8 cellular contexts compared by ENCODE assay signal in the genomic region with DNA sequence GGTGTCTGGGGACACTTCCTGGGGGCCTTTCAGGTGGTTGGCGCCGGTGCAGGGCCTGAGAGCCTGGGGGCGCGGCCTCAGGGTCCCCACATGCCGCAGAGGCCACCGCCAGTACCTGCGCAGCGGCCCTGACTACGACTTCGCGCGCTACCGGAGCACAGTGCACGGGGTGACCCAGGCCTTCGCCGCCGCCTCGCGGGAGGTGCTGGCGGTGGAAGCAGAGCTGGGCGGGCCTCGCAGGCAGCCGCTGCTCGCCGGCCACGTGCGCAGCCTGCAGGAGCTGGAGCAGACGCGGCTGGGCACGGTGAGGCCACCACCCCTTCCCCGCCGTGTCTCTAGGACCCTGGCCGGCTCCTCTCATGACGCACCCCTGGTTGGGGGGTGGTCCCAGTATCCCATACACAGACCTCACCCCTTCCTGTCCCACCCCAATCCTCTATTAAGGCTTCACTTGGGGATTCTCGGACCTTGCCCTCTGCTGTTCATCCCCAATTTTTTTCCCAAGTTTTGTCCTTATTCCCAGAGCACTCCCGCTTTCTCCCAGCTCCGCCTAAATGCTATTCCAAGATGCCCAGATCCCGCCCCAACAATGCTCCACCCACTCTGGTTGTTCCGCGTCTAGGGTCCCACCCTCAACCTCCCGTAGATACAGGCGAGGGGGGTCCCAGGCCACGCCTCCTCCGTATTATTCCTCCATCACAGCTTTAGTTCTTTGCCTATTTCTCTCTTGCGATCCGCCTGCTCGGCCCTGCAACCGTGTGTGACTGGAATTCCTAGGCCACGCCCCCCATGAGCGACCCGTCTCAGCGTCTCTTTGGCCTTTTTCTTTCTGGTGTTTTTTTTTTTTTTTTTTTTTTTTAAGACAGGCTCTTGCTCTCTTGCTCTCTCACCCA. TPM values are rescaled to one million over a fixed set of nuclear protein-coding genes. Genes with fewer than 3 reads are reported as not detected.
DNase-seq lines count a peak whose midpoint lies in the region; ATAC-seq lines count a peak whose summit lies in the region.

No MANE protein-coding gene starts in this region.

- peak overlapping the region; percentile 6 for H3K14ac ChIP-seq in trophoblast cell (ENCODE audit: low read length)

- peak overlapping the region; percentile 16 for H2AK5ac ChIP-seq in trophoblast cell (ENCODE audit: low read length)

- H3K18ac ChIP-seq in trophoblast cell (ENCODE audit: low read length) = peak overlapping the region; percentile 43

- peak overlapping the region; percentile 84 for H3K4me3 ChIP-seq in trophoblast cell (ENCODE audit: low read depth, low read length)

- ATAC-seq in GM21367 (IDR thresholded peaks at IDR 0.05; ENCODE audit: unreplicated experiment) (peak; percentile 25), Right ventricle myocardium superior (ENCODE audit: poor library complexity) (peak; percentile 76), HG02588 (IDR thresholded peaks at IDR 0.05; ENCODE audit: unreplicated experiment) (no peak)

- peaks cover 6% of the 10 kb centered on the region for H3K79me2 ChIP-seq in trophoblast cell (ENCODE audit: control insufficient read depth, insufficient read depth, low read length, poor library complexity)

- H2BK5ac ChIP-seq in trophoblast cell (ENCODE audit: low read depth, low read length, poor library complexity) = peak overlapping the region; percentile 26

- H4K91ac ChIP-seq in trophoblast cell (ENCODE audit: low read depth, low read length) = peak overlapping the region; percentile 22

- peak overlapping the region; percentile 94 for H3K27ac ChIP-seq in trophoblast cell (ENCODE audit: low read depth, low read length)

- H3K4me1 ChIP-seq in trophoblast cell (ENCODE audit: control insufficient read depth in 1 of 2, insufficient read depth in 2 of 2, low read length in 2 of 2) = peaks cover 8 to 17% of the 10 kb centered on the region in 2 experiments

- H2BK12ac ChIP-seq in trophoblast cell (ENCODE audit: low read length) = no peak overlapping the region

- DNase-seq in DMS 273 treated with DMSO at 0.1 percent for 48 hours (lab: John Stamatoyannopoulos, UW) (peak; percentile 43), HT1080 (ENCODE audit: low read depth) (peak; percentile 61), RPMI7951 (ENCODE audit: low read depth) (peak; percentile 64), Right ventricle myocardium superior (peak; percentile 79), trophoblast cell (peak; percentile 80 to 83)
- DNase-seq in activated naive CD4-positive, alpha-beta T cell treated with anti-CD3 and anti-CD28 coated beads, Interleukin-2, amount 50 U/mL, for 16 hours = peak; percentile 74

- H3K79me1 ChIP-seq in trophoblast cell (ENCODE audit: low read length) = peaks cover 16% of the 10 kb centered on the region

- H3K9ac ChIP-seq in trophoblast cell (ENCODE audit: low read length) = peak overlapping the region; percentile 64

- peak overlapping the region; percentile 38 for H2AFZ ChIP-seq in trophoblast cell (ENCODE audit: insufficient read depth, low read length, poor library complexity)

- H2BK120ac ChIP-seq in trophoblast cell (ENCODE audit: insufficient read depth, low read length, poor library complexity) = peak overlapping the region; percentile 47

- peaks cover 4 to 6% of the 10 kb centered on the region in 2 experiments for H3K36me3 ChIP-seq in trophoblast cell (ENCODE audit: control insufficient read depth in 1 of 2, insufficient read depth in 2 of 2, low read length in 2 of 2)

- peaks cover 6% of the 10 kb centered on the region for H3K9me3 ChIP-seq in trophoblast cell (ENCODE audit: insufficient read depth, low read depth, low read length)

- no peak overlapping the region for H3K23ac ChIP-seq in trophoblast cell (ENCODE audit: low read length)

- intact Hi-C loops in Right ventricle myocardium superior (cut with DNase I) = no loop called here

- no CpG with 5 or more reads among the region's 52 CpGs for WGBS in trophoblast cell (ENCODE audit: extremely low coverage, insufficient coverage, insufficient read length)

- H4K8ac ChIP-seq in trophoblast cell (ENCODE audit: low read depth, low read length) = peak overlapping the region; percentile 64

- peak overlapping the region; percentile 18 for H3K4ac ChIP-seq in trophoblast cell (ENCODE audit: low read depth, low read length)

- no peaks in the 10 kb centered on the region for H3K27me3 ChIP-seq in trophoblast cell (ENCODE audit: insufficient read depth, low read length)

- peak overlapping the region; percentile 1 for H4K12ac ChIP-seq in trophoblast cell (ENCODE audit: low read depth, low read length)

- peak overlapping the region; percentile 87 for H3K4me2 ChIP-seq in trophoblast cell (ENCODE audit: low read length)

RNA-seq across cellular contexts. Expression of a gene that starts 1.0 kb away (rescaled TPM):
- 70.9 and 99.1 TPM in 2 replicates for total RNA-seq in HT1080 (2014; rRNA removed; shearing (Covaris generic))
- 94.8 and 110 TPM in 2 replicates for polyA plus RNA-seq in HT1080 (2015; cell fraction: cytosol; rRNA removed)
- 126 and 148 TPM in 2 replicates for polyA plus RNA-seq in HT1080 (2015; cell fraction: nucleus; rRNA removed)
- total RNA-seq in RPMI7951 (2014; rRNA removed; shearing (Covaris generic)) = 84.0 and 117 TPM in 2 replicates
- 94.8 TPM for total RNA-seq in Right ventricle myocardium superior
- 64.9 and 69.3 TPM in 2 replicates for polyA plus RNA-seq in trophoblast cell (2013)

RNA-seq across cellular contexts. Expression of a gene that starts 17.0 kb away (rescaled TPM):
- total RNA-seq in HT1080 (2014; rRNA removed; shearing (Covaris generic)) = 1.1 and 1.3 TPM in 2 replicates
- polyA plus RNA-seq in HT1080 (2015; cell fraction: cytosol; rRNA removed) = 5.7 and 6.9 TPM in 2 replicates
- polyA plus RNA-seq in HT1080 (2015; cell fraction: nucleus; rRNA removed) = 5.6 and 9.6 TPM in 2 replicates
- total RNA-seq in RPMI7951 (2014; rRNA removed; shearing (Covaris generic)) = 2.0 and 2.8 TPM in 2 replicates
- 20.6 TPM for total RNA-seq in Right ventricle myocardium superior
- polyA plus RNA-seq in trophoblast cell (2013) = 1.5 and 2.6 TPM in 2 replicates

RNA-seq across cellular contexts. Expression of a gene that starts 18.0 kb away (rescaled TPM):
- 1,475 and 1,684 TPM in 2 replicates for total RNA-seq in HT1080 (2014; rRNA removed; shearing (Covaris generic))
- polyA plus RNA-seq in HT1080 (2015; cell fraction: cytosol; rRNA removed) = 1,368 and 1,574 TPM in 2 replicates
- polyA plus RNA-seq in HT1080 (2015; cell fraction: nucleus; rRNA removed) = 561 and 611 TPM in 2 replicates
- total RNA-seq in RPMI7951 (2014; rRNA removed; shearing (Covaris generic)) = 1,359 and 2,003 TPM in 2 replicates
- total RNA-seq in Right ventricle myocardium superior = 684 TPM
- 1,411 and 1,415 TPM in 2 replicates for polyA plus RNA-seq in trophoblast cell (2013)

RNA-seq across cellular contexts. Expression of a gene that starts 23.0 kb away (rescaled TPM):
- total RNA-seq in HT1080 (2014; rRNA removed; shearing (Covaris generic)) = 0.61 and 1.1 TPM in 2 replicates
- 11.3 and 11.8 TPM in 2 replicates for polyA plus RNA-seq in HT1080 (2015; cell fraction: cytosol; rRNA removed)
- 19.4 and 20.5 TPM in 2 replicates for polyA plus RNA-seq in HT1080 (2015; cell fraction: nucleus; rRNA removed)
- not detected in 2 replicates for total RNA-seq in RPMI7951 (2014; rRNA removed; shearing (Covaris generic))
- 1.6 TPM for total RNA-seq in Right ventricle myocardium superior
- 0.50 and 0.56 TPM in 2 replicates for polyA plus RNA-seq in trophoblast cell (2013)

RNA-seq across cellular contexts. Expression of a gene that starts 32.0 kb away (rescaled TPM):
- total RNA-seq in HT1080 (2014; rRNA removed; shearing (Covaris generic)) = 163 and 195 TPM in 2 replicates
- 138 and 171 TPM in 2 replicates for polyA plus RNA-seq in HT1080 (2015; cell fraction: cytosol; rRNA removed)
- polyA plus RNA-seq in HT1080 (2015; cell fraction: nucleus; rRNA removed) = 104 and 136 TPM in 2 replicates
- total RNA-seq in RPMI7951 (2014; rRNA removed; shearing (Covaris generic)) = 159 TPM in 2 replicates
- total RNA-seq in Right ventricle myocardium superior = 44.4 TPM
- 112 and 120 TPM in 2 replicates for polyA plus RNA-seq in trophoblast cell (2013)
